9 cellular contexts compared by ENCODE assay signal in the genomic region with DNA sequence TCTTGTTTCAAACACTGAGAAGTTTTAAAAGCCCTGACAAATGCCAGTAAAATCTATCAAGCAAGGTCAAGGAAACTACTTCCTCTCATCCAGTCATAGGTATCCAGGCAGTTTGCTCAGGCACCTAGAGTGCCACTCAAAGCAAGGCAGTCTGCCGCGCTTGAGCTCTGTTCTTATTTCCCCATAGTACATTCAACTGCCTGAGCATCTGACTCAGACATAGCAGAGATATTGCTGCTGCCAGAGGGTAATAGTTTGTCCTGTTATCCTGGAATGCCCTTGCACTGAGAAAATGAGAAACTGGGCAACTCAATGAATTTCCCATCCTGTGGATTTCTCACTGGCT. TPM values are rescaled to one million over a fixed set of nuclear protein-coding genes. Genes with fewer than 3 reads are reported as not detected.
DNase-seq lines count a peak whose midpoint lies in the region; ATAC-seq and TF ChIP-seq lines count a peak whose summit lies in the region.
"Had no signal": no experiment of that assay in that cellular context is flagged by ENCODE, and none has a peak within 500 bp of the region (broad histone marks: within the 10 kb centered on the region; RNA-seq: fewer than 3 reads in every experiment).

No MANE protein-coding gene starts in this region.

- H3K27ac Mint-ChIP-seq in GM23338: no peak overlapping the region
- peak overlapping the region; percentile 94 for H3K27ac Mint-ChIP-seq in activated naive CD8-positive, alpha-beta T cell

- no peak overlapping the region for H3K4me3 Mint-ChIP-seq in GM23338
- peak overlapping the region; percentile 59 for H3K4me3 Mint-ChIP-seq in activated naive CD8-positive, alpha-beta T cell

- no peak overlapping the region for H3K4me3 ChIP-seq in GM23338
- H3K4me3 ChIP-seq in transverse colon: no peak overlapping the region
- H3K4me3 ChIP-seq in prostate gland: no peak overlapping the region

- peak overlapping the region; percentile 24 for H2AFZ ChIP-seq in GM23338

- no peaks in the 10 kb centered on the region for H4K20me1 ChIP-seq in GM23338 (replicated peaks; ENCODE audit: insufficient read depth)

- ATAC-seq in GM23338: no peak; the same call in 2 of the 3 replicates

- in situ Hi-C loops in transverse colon (cut with MboI; ENCODE audit: low pct_ligation_motif_present in 1 of 4, low pct_unique_long_range_greater_than_20kb in 1 of 4, low sequenced_read_pairs in 3 of 4): no loop called here

- H3K9me2 ChIP-seq in GM23338 (ENCODE audit: insufficient read depth): no peaks in the 10 kb centered on the region

- H3K9me3 ChIP-seq in transverse colon (no peaks in the 10 kb centered on the region), prostate gland (no peaks in the 10 kb centered on the region)

- no peaks in the 10 kb centered on the region for H3K79me2 ChIP-seq in GM23338 (replicated peaks; ENCODE audit: insufficient read depth)

- TF ChIP-seq EP300 in transverse colon (IDR thresholded peaks at IDR 0.05; ENCODE audit: low read depth): no peak

- 0 out of 3 replicates have a peak, but pooled peaks cover 4% of the 10 kb centered on the region for H3K9me3 Mint-ChIP-seq in GM23338
- H3K9me3 Mint-ChIP-seq in activated naive CD8-positive, alpha-beta T cell (ENCODE audit: low read depth): no peaks in the 10 kb centered on the region

- WGBS in transverse colon (ENCODE audit: low coverage in 1 of 2), 2 donors: 69% methylated on average over 2 of the region's 2 CpGs; no CpG with 5 or more reads in 1 of the 2 donors
- 36% methylated on average over 2 of the region's 2 CpGs for WGBS in prostate gland

- TF ChIP-seq POLR2A in transverse colon (IDR thresholded peaks at IDR 0.05) (no peak), prostate gland (IDR thresholded peaks at IDR 0.05) (no peak)

- H3K36me3 ChIP-seq in GM23338 (ENCODE audit: insufficient read depth) (peaks cover 7% of the 10 kb centered on the region; the same call in 1 of the 2 replicates), transverse colon (no peaks in the 10 kb centered on the region), prostate gland (no peaks in the 10 kb centered on the region)

- H3K27me3 Mint-ChIP-seq in GM23338 (ENCODE audit: insufficient read depth, low read depth, poor library complexity): no peaks in the 10 kb centered on the region
- no peaks in the 10 kb centered on the region for H3K27me3 Mint-ChIP-seq in activated naive CD8-positive, alpha-beta T cell

- TF ChIP-seq CTCF in GM23338 (conservative IDR thresholded peaks at IDR 0.05; ENCODE audit: low read depth in 2 of 2) (no peak), transverse colon (IDR thresholded peaks at IDR 0.05) (no peak), prostate gland (IDR thresholded peaks at IDR 0.05) (no peak)

- no peak overlapping the region for H3K4me2 ChIP-seq in GM23338

- intact Hi-C loops in transverse colon (cut with DNase I; ENCODE audit: low total_unique reads) (no loop called here), prostate gland (cut with DNase I) (no loop called here)

- H3K4me1 Mint-ChIP-seq in GM23338: peaks cover 13% of the 10 kb centered on the region
- peaks cover 71% of the 10 kb centered on the region for H3K4me1 Mint-ChIP-seq in activated naive CD8-positive, alpha-beta T cell (ENCODE audit: low read depth)

- H3K4me1 ChIP-seq in GM23338 (ENCODE audit: insufficient read depth): no peaks in the 10 kb centered on the region
- no peaks in the 10 kb centered on the region for H3K4me1 ChIP-seq in transverse colon
- no peaks in the 10 kb centered on the region for H3K4me1 ChIP-seq in prostate gland (replicated peaks)

- H3K27me3 ChIP-seq in GM23338 (ENCODE audit: insufficient read depth) (no peaks in the 10 kb centered on the region), transverse colon (peaks cover 7% of the 10 kb centered on the region), prostate gland (replicated peaks; ENCODE audit: insufficient read depth) (no peaks in the 10 kb centered on the region)

- DNase-seq in AG08396 (ENCODE audit: low spot score): peak; percentile 18
- no peak for DNase-seq in GM23338 (ENCODE audit: low spot score)
- DNase-seq in kidney tubule cell (ENCODE audit: low spot score): peak; percentile 82
- no peak for DNase-seq in SHP77 treated with DMSO at 0.1 percent for 48 hours (lab: John Stamatoyannopoulos, UW)
- no peak for DNase-seq in transverse colon
- DNase-seq in prostate gland (ENCODE audit: low spot score): no peak
- DNase-seq in NOMO-1 treated with dmso at 0.1 percent for 144 hours (lab: John Stamatoyannopoulos, UW; ENCODE audit: unreplicated experiment): no peak
- DNase-seq: SIG-M5 had no signal

- no peaks in the 10 kb centered on the region for H3F3A ChIP-seq in GM23338 (replicated peaks; ENCODE audit: low read depth)

- H3K27ac ChIP-seq in GM23338 (ENCODE audit: low read depth): no peak overlapping the region
- H3K27ac ChIP-seq in transverse colon: peak overlapping the region in 1 of 4 donors; percentile 21
- no peak overlapping the region for H3K27ac ChIP-seq in prostate gland

- no peaks in the 10 kb centered on the region; the same call in 2 of the 3 replicates for H3K36me3 Mint-ChIP-seq in GM23338 (ENCODE audit: low read depth)
- no peaks in the 10 kb centered on the region for H3K36me3 Mint-ChIP-seq in activated naive CD8-positive, alpha-beta T cell

TF ChIP-seq in GM23338, 12 proteins besides CTCF, POLR2A, EP300 and RAD21:
- TF ChIP-seq JUNB (IDR thresholded peaks at IDR 0.05; ENCODE audit: unreplicated experiment): no peak
- no peak for TF ChIP-seq EZH2 (IDR thresholded peaks at IDR 0.05; ENCODE audit: low read depth, unreplicated experiment)
- TF ChIP-seq, protein P1, sequence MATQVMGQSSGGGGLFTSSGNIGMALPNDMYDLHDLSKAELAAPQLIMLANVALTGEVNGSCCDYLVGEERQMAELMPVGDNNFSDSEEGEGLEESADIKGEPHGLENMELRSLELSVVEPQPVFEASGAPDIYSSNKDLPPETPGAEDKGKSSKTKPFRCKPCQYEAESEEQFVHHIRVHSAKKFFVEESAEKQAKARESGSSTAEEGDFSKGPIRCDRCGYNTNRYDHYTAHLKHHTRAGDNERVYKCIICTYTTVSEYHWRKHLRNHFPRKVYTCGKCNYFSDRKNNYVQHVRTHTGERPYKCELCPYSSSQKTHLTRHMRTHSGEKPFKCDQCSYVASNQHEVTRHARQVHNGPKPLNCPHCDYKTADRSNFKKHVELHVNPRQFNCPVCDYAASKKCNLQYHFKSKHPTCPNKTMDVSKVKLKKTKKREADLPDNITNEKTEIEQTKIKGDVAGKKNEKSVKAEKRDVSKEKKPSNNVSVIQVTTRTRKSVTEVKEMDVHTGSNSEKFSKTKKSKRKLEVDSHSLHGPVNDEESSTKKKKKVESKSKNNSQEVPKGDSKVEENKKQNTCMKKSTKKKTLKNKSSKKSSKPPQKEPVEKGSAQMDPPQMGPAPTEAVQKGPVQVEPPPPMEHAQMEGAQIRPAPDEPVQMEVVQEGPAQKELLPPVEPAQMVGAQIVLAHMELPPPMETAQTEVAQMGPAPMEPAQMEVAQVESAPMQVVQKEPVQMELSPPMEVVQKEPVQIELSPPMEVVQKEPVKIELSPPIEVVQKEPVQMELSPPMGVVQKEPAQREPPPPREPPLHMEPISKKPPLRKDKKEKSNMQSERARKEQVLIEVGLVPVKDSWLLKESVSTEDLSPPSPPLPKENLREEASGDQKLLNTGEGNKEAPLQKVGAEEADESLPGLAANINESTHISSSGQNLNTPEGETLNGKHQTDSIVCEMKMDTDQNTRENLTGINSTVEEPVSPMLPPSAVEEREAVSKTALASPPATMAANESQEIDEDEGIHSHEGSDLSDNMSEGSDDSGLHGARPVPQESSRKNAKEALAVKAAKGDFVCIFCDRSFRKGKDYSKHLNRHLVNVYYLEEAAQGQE (IDR thresholded peaks at IDR 0.05; ENCODE audit: unreplicated experiment): no peak
- no peak for TF ChIP-seq NANOG (IDR thresholded peaks at IDR 0.05; ENCODE audit: borderline replicate concordance)
- no peak for TF ChIP-seq STAT1 (IDR thresholded peaks at IDR 0.05; ENCODE audit: unreplicated experiment)

RNA-seq across cellular contexts. Expression of gene ATP8A1, which starts 16.2 kb away (rescaled TPM):
- 28.7 and 66.3 TPM in 2 replicates for total RNA-seq in GM23338 (2014; rRNA removed; shearing (Covaris generic))
- 6.8 and 6.9 TPM in 2 replicates for polyA plus RNA-seq in GM23338 (2016; fragmentation: Nextera tagmentation; extraction: Ambion mirVana)
- total RNA-seq in transverse colon (100 to 1,000 TPM in 3 of 4 donors, 10 to 100 TPM in 1; 72.2 to 255 (median 166) TPM), prostate gland (10 to 100 TPM; 18.6 to 74.0 TPM)

Comparison
In these comparisons a context has a peak if more than half of its experiments do, and no peak if none do; other contexts are left out.
1. DNase-seq: peak in AG08396 (single experiment) and kidney tubule cell (single experiment); none in GM23338 (single experiment), SHP77 treated with DMSO at 0.1 percent for 48 hours (single experiment), transverse colon (single experiment), prostate gland (single experiment) and NOMO-1 treated with dmso at 0.1 percent for 144 hours (single experiment).